In the genomic region with DNA sequence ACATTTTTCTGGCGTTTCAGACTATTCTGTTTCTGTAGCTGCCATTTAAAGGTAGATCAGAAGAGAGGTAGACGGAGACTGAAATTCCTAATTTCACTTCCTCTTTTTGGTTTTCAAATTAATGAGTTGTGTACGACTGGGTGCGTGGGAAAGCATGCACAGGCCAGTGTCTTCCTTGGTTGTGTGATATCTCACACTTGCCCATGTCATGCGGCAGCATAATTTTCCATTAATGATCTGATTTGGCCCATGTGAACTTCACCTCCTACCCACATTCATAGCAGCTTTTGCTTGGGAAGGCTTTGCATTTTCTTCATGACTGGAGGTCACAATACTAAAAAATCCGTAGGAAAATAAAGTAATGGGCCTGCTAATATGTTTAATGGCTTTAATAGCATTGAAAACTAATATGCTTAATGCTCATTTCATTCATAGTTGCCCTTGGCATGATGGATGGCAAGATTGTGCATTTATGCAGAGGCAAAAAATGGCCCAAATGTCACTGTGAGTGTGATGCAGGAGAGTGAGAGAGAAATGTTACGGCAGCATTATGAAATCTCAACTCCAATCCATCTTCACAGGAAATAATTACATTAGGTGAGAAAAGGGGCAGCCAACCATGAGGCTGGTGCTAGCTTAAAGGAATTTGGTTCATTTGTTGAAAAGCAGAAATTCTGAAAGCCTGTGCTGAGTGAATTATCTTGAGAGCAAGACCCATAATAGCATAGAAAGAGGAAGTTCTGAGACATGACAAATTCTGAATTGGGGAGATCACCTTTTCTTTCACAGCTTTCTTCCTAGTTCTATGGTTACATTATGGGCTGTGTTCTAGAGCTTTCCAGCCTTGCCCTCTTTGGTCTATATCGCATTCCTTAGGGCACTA, we compare ENCODE assay signal across 9 cellular contexts.
DNase-seq lines count a peak whose midpoint lies in the region; ATAC-seq and TF ChIP-seq lines count a peak whose summit lies in the region.
"Had no signal": no experiment of that assay in that cellular context is flagged by ENCODE, and none has a peak within 500 bp of the region (broad histone marks: within the 10 kb centered on the region; RNA-seq: fewer than 3 reads in every experiment).

No MANE protein-coding gene starts in this region.

- DNase-seq in KG1 (lab: John Stamatoyannopoulos, UW) (peak; percentile 27), spleen (no peak), HK-2 (ENCODE audit: unreplicated experiment) (no peak), AG20443 (ENCODE audit: low spot score) (no peak), SHP77 treated with DMSO at 0.1 percent for 48 hours (lab: John Stamatoyannopoulos, UW) (no peak), nucleus accumbens (lab: John Stamatoyannopoulos, UW) (no peak)
- DNase-seq: SK-N-SH had no signal

- H3K4me1 ChIP-seq in spleen = peaks cover 0 to 38% (median 23%) of the 10 kb centered on the region in 6 donors

- peak overlapping the region; percentile 51 to 80 (median 72) for H3K27ac ChIP-seq in spleen

- intact Hi-C loops in spleen (cut with DNase I; ENCODE audit: low total_unique reads) = no loop called here

- no peaks in the 10 kb centered on the region for H3K27me3 ChIP-seq in spleen (replicated peaks in 1 of 7)

- WGBS in spleen, 5 donors = 40 to 55% (median 48%) methylated on average over 8 of the region's 8 CpGs

- no peak for TF ChIP-seq CTCF in spleen (IDR thresholded peaks at IDR 0.05 in 8 of 11, conservative IDR thresholded peaks at IDR 0.05 in 3 of 11)

- no peak for TF ChIP-seq POLR2A in spleen (IDR thresholded peaks at IDR 0.05)

- peaks cover 0 to 24% (median 10%) of the 10 kb centered on the region in 8 donors for H3K9me3 ChIP-seq in spleen
- H3K9me3 ChIP-seq: SK-N-SH had no signal

- ATAC-seq in GM19324 (IDR thresholded peaks at IDR 0.05; ENCODE audit: low FRiP score, unreplicated experiment) (peak; percentile 90), HG02852 (IDR thresholded peaks at IDR 0.05; ENCODE audit: unreplicated experiment) (peak; percentile 87)

- no peaks in the 10 kb centered on the region for H3K36me3 ChIP-seq in spleen

- H3K4me3 ChIP-seq in spleen = peak overlapping the region in 1 of 8 donors; percentile 6
